Comparison of ENCODE assay signal across 16 cellular contexts in the genomic region with DNA sequence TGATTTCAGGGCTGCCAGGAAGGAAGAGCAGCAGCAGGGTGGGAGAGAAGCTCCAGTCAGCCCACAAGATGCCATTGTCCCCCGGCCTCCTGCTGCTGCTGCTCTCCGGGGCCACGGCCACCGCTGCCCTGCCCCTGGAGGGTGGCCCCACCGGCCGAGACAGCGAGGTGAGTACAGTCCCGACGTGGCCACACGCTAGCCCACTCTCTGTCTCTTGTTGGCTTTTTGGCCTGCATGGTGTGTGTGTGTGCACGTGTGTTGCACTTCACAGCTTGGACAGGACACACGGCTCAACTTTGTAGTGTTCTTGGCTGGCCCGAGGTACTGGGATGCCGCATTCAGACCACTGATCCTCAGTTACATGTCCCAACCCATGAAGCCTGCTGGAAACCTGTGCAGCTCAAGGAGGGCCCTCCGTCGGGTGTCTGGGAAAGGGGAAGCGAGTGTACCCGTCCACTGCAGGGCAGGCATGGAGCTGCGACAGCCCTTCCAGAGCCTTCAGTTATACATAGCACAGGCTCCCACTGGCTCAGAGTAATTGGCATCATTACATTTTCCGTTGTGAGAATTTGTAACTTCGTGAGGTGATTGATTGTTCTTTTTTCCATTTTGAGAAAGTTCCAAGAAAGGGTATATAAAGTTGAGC. TPM values are rescaled to one million over a fixed set of nuclear protein-coding genes. Genes with fewer than 3 reads are reported as not detected.
DNase-seq lines count a peak whose midpoint lies in the region; TF ChIP-seq lines count a peak whose summit lies in the region.
"Had no signal": no experiment of that assay in that cellular context is flagged by ENCODE, and none has a peak within 500 bp of the region (broad histone marks: within the 10 kb centered on the region; RNA-seq: fewer than 3 reads in every experiment).

No MANE protein-coding gene starts in this region.

- no peak for TF ChIP-seq CTCF in nephron (IDR thresholded peaks at IDR 0.05; ENCODE audit: unreplicated experiment in 3 of 3)
- no peak for TF ChIP-seq CTCF in OCI-LY7 (conservative IDR thresholded peaks at IDR 0.05; ENCODE audit: low read length)
- no peak for TF ChIP-seq CTCF in GM13976 (IDR thresholded peaks at IDR 0.05; ENCODE audit: borderline replicate concordance, control extremely low read depth, extremely low read depth, insufficient read depth, missing control alignments)

- intact Hi-C loops in OCI-LY7 (cut with micrococcal nuclease; ENCODE audit: unreplicated experiment) = no loop called here

- H3K4me3 Mint-ChIP-seq in nephron = peak overlapping the region; percentile 26 to 46 (median 35)
- H3K4me3 Mint-ChIP-seq: activated naive CD4-positive, alpha-beta T cell treated with anti-CD3 and anti-CD28 coated beads, Interleukin-2, amount 10 ng/mL, durations not matched to agents 7 days and 5 days; activated T-cell treated with anti-CD3 and anti-CD28 coated beads, Interleukin-2, amount 50 U/mL, for 4 hours; CD8-positive, alpha-beta T cell had no signal

- peak; percentile 70 for DNase-seq in H7
- peak; percentile 10 for DNase-seq in dermis blood vessel endothelial cell
- no peak for DNase-seq in NCI-H446 treated with DMSO at 0.1 percent for 48 hours (lab: John Stamatoyannopoulos, UW)
- DNase-seq in OCI-LY7 (ENCODE audit: low spot score) = no peak
- DNase-seq in GM13976 (ENCODE audit: low spot score) = no peak
- DNase-seq: activated naive CD4-positive, alpha-beta T cell treated with anti-CD3 and anti-CD28 coated beads, Interleukin-2, amount 10 ng/mL, durations not matched to agents 7 days and 5 days; activated T-cell treated with anti-CD3 and anti-CD28 coated beads, Interleukin-2, amount 50 U/mL, for 4 hours; CD8-positive, alpha-beta T cell; effector memory CD4-positive, alpha-beta T cell; left ventricle myocardium inferior; mucosa of descending colon; NCI-H1694 treated with DMSO at 0.1 percent for 48 hours; NCI-H748 treated with DMSO at 0.1 percent for 48 hours; SHP77 treated with DMSO at 0.1 percent for 48 hours had no signal

- in situ Hi-C loops in GM13976 (cut with MboI; ENCODE audit: low sequenced_read_pairs, unreplicated experiment) = no loop called here

- no peaks in the 10 kb centered on the region for H3K4me1 ChIP-seq in OCI-LY7 (ENCODE audit: insufficient read depth, low read length, poor library complexity, severe bottlenecking)

- CTCF ChIA-PET in OCI-LY7 (lab: Charles Lee; ENCODE audit: unreplicated experiment) = no interaction called here

- H3K27me3 ChIP-seq in H7 (ENCODE audit: control insufficient read depth, insufficient read depth, low read length) = no peaks in the 10 kb centered on the region
- H3K27me3 ChIP-seq: suprapubic skin had no signal

- POLR2A ChIA-PET in OCI-LY7 (lab: Charles Lee) = no interaction called here

- H3K4me1 Mint-ChIP-seq in nephron = peaks cover 23% of the 10 kb centered on the region
- H3K4me1 Mint-ChIP-seq: activated naive CD4-positive, alpha-beta T cell treated with anti-CD3 and anti-CD28 coated beads, Interleukin-2, amount 10 ng/mL, durations not matched to agents 7 days and 5 days had no signal

- H3K27ac Mint-ChIP-seq in nephron = peak overlapping the region; percentile 69 to 86 (median 77)
- H3K27ac Mint-ChIP-seq: activated naive CD4-positive, alpha-beta T cell treated with anti-CD3 and anti-CD28 coated beads, Interleukin-2, amount 10 ng/mL, durations not matched to agents 7 days and 5 days; CD8-positive, alpha-beta T cell had no signal

- no TSS peak for BruUV-seq in OCI-LY7 (replicated peaks; lab: Mats Ljungman, UMichigan)

- no peak overlapping the region for H2AFZ ChIP-seq in OCI-LY7 (ENCODE audit: low read length)

- H3K27ac ChIP-seq in OCI-LY7 (ENCODE audit: low read depth, low read length, poor library complexity, severe bottlenecking) = no peak overlapping the region
- H3K27ac ChIP-seq: suprapubic skin had no signal

- no peaks in the 10 kb centered on the region for H3K9me2 ChIP-seq in OCI-LY7 (ENCODE audit: insufficient read depth, low read length)

- no peaks in the 10 kb centered on the region for H4K20me1 ChIP-seq in OCI-LY7 (ENCODE audit: insufficient read depth, low read length)

- H3K4me3 ChIP-seq in H7 (ENCODE audit: insufficient read depth, low read depth, low read length) (no peak overlapping the region), OCI-LY7 (ENCODE audit: low read depth, low read length, poor library complexity, severe bottlenecking) (no peak overlapping the region)
- H3K4me3 ChIP-seq: mucosa of descending colon had no signal

- no peaks in the 10 kb centered on the region for H3K27me3 Mint-ChIP-seq in nephron (ENCODE audit: low read depth)
- H3K27me3 Mint-ChIP-seq: activated naive CD4-positive, alpha-beta T cell treated with anti-CD3 and anti-CD28 coated beads, Interleukin-2, amount 10 ng/mL, durations not matched to agents 7 days and 5 days had no signal

- H3K36me3 ChIP-seq in H7 (replicated peaks; ENCODE audit: control insufficient read depth, insufficient read depth, low read length) (no peaks in the 10 kb centered on the region), OCI-LY7 (ENCODE audit: insufficient read depth, low read length) (peaks cover 12% of the 10 kb centered on the region; the same call in 1 of the 2 replicates)
- H3K36me3 ChIP-seq: left ventricle myocardium inferior, suprapubic skin had no signal

- H3K79me2 ChIP-seq in OCI-LY7 (ENCODE audit: insufficient read depth, low read depth, low read length) = no peaks in the 10 kb centered on the region

- H3K9me3 ChIP-seq in OCI-LY7 (ENCODE audit: low read length) = no peaks in the 10 kb centered on the region
- H3K9me3 ChIP-seq: left ventricle myocardium inferior, mucosa of descending colon, suprapubic skin had no signal

- H3K4me2 ChIP-seq in OCI-LY7 (ENCODE audit: low read length) = no peak overlapping the region

- H3K9me3 Mint-ChIP-seq in nephron = no peaks in the 10 kb centered on the region
- H3K9me3 Mint-ChIP-seq: activated naive CD4-positive, alpha-beta T cell treated with anti-CD3 and anti-CD28 coated beads, Interleukin-2, amount 10 ng/mL, durations not matched to agents 7 days and 5 days; activated T-cell treated with anti-CD3 and anti-CD28 coated beads, Interleukin-2, amount 50 U/mL, for 4 hours; CD8-positive, alpha-beta T cell had no signal

- peaks cover 9% of the 10 kb centered on the region for H3K36me3 Mint-ChIP-seq in nephron (ENCODE audit: low read depth)
- H3K36me3 Mint-ChIP-seq: activated naive CD4-positive, alpha-beta T cell treated with anti-CD3 and anti-CD28 coated beads, Interleukin-2, amount 10 ng/mL, durations not matched to agents 7 days and 5 days; CD8-positive, alpha-beta T cell had no signal

RNA-seq across cellular contexts. Expression of gene CORT, which starts 0.4 kb away (rescaled TPM):
- 0.28 and 0.74 TPM in 2 replicates for total RNA-seq in H7 (2014; rRNA removed; shearing (Covaris generic))
- total RNA-seq in dermis blood vessel endothelial cell (0.34 and 0.37 TPM in 2 replicates), OCI-LY7 (2022) (1.3 TPM in 1 of 2 replicates, not detected in the other)
- total RNA-seq in OCI-LY7 (2014; rRNA removed; shearing (Covaris generic)) = 0.66 TPM in 1 of 2 replicates, not detected in the other
- total RNA-seq: suprapubic skin had no signal

RNA-seq across cellular contexts. Expression of gene CENPS, which starts 20.0 kb away (rescaled TPM):
- 14.7 and 19.1 TPM in 2 replicates for total RNA-seq in H7 (2014; rRNA removed; shearing (Covaris generic))
- 7.8 and 11.4 TPM in 2 replicates for total RNA-seq in dermis blood vessel endothelial cell
- 13.6 and 18.8 TPM in 2 replicates for total RNA-seq in OCI-LY7 (2014; rRNA removed; shearing (Covaris generic))
- total RNA-seq in OCI-LY7 (2022) = 18.4 and 18.8 TPM in 2 replicates

RNA-seq across cellular contexts. Expression of gene DFFA, which starts 22.1 kb away (rescaled TPM):
- total RNA-seq in H7 (2014; rRNA removed; shearing (Covaris generic)) = 102 and 109 TPM in 2 replicates
- 56.2 and 74.5 TPM in 2 replicates for total RNA-seq in dermis blood vessel endothelial cell
- total RNA-seq in OCI-LY7 (2014; rRNA removed; shearing (Covaris generic)) = 58.4 and 64.6 TPM in 2 replicates
- 70.9 and 79.0 TPM in 2 replicates for total RNA-seq in OCI-LY7 (2022)

RNA-seq across cellular contexts. Expression of gene PEX14, which starts 24.5 kb away (rescaled TPM):
- total RNA-seq in H7 (2014; rRNA removed; shearing (Covaris generic)) = 58.5 and 59.5 TPM in 2 replicates
- total RNA-seq in dermis blood vessel endothelial cell = 9.9 and 21.7 TPM in 2 replicates
- total RNA-seq in OCI-LY7 (2014; rRNA removed; shearing (Covaris generic)) = 11.9 and 14.6 TPM in 2 replicates
- 23.8 and 24.3 TPM in 2 replicates for total RNA-seq in OCI-LY7 (2022)

RNA-seq across cellular contexts. Expression of gene PGD, which starts 51.4 kb away (rescaled TPM):
- 185 and 201 TPM in 2 replicates for total RNA-seq in H7 (2014; rRNA removed; shearing (Covaris generic))
- total RNA-seq in dermis blood vessel endothelial cell = 59.4 and 130 TPM in 2 replicates
- 50.3 and 69.3 TPM in 2 replicates for total RNA-seq in OCI-LY7 (2014; rRNA removed; shearing (Covaris generic))
- 146 and 157 TPM in 2 replicates for total RNA-seq in OCI-LY7 (2022)

Comparison
In these comparisons a context has a peak if more than half of its experiments do, and no peak if none do; other contexts are left out.
1. DNase-seq: peak in H7 (single experiment) and dermis blood vessel endothelial cell (single experiment); none in NCI-H446 treated with DMSO at 0.1 percent for 48 hours (single experiment), OCI-LY7 (single experiment) and GM13976 (single experiment).